Comparison of ENCODE assay signal across 8 cellular contexts in the genomic region with DNA sequence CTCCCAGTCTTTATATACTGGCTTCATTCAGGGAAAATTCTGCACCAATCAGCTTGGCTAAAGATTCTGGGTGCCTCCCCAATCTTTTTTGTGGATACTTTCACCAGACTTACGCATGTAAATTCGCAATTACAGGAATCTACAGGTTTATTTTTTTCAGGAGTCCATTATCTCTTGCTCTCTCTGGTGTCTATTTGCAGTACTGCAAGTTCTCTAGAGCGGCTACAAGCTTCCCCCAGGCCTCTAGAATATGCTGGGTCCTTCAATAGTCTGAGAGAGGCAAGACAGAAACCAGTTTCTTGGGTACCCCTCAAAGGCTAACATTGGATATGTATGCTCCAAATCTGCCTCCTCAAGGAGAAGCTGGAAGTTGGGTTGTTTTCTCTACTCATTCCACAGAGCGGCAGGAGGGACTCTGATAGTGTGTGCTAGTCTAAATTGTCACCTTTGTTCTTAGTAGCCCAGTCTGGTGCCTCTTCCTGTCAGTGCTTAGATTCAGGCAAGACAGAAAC. TPM values are rescaled to one million over a fixed set of nuclear protein-coding genes. Genes with fewer than 3 reads are reported as not detected.
DNase-seq lines count a peak whose midpoint lies in the region; ATAC-seq and TF ChIP-seq lines count a peak whose summit lies in the region.

No MANE protein-coding gene starts in this region.

- peaks cover 1% of the 10 kb centered on the region for H3K36me3 Mint-ChIP-seq in central memory CD8-positive, alpha-beta T cell (ENCODE audit: insufficient read depth)

- H3K79me2 ChIP-seq in PC-3 (ENCODE audit: low read length) (no peaks in the 10 kb centered on the region), osteoblast (ENCODE audit: insufficient read depth, low read length) (no peaks in the 10 kb centered on the region)

- H3K9me3 Mint-ChIP-seq in central memory CD8-positive, alpha-beta T cell = no peaks in the 10 kb centered on the region

- H3K9ac ChIP-seq in PC-3 (ENCODE audit: low read length) = no peak overlapping the region

- H3K36me3 ChIP-seq in PC-3 (ENCODE audit: low read depth, low read length) = no peaks in the 10 kb centered on the region
- H3K36me3 ChIP-seq in osteoblast (ENCODE audit: insufficient read depth, low read length) = no peaks in the 10 kb centered on the region

- peaks cover 17% of the 10 kb centered on the region for H3K4me1 Mint-ChIP-seq in central memory CD8-positive, alpha-beta T cell

- no TSS peak for BruUV-seq in PC-3 (replicated peaks; lab: Mats Ljungman, UMichigan)

- no peak overlapping the region for H3K27ac ChIP-seq in PC-3 (ENCODE audit: low read length)
- no peak overlapping the region for H3K27ac ChIP-seq in osteoblast (ENCODE audit: low read depth, low read length)

- H2AFZ ChIP-seq in PC-3 (ENCODE audit: low read length) (0 out of 2 replicates have a peak overlapping the region, but pooled peaks have one; percentile 16), osteoblast (ENCODE audit: low read length) (no peak overlapping the region)

- H3K9me3 ChIP-seq in PC-3 (ENCODE audit: low read length) (no peaks in the 10 kb centered on the region), osteoblast (ENCODE audit: low read depth, low read length) (no peaks in the 10 kb centered on the region)

- intact Hi-C loops in PC-3 (cut with micrococcal nuclease) = loop anchor here (1.0 kb wide), 2 partner anchors 43 to 155 kb away; no protein-coding TSS in a partner anchor

- H4K20me1 ChIP-seq in PC-3 (ENCODE audit: low read length) (no peaks in the 10 kb centered on the region), osteoblast (ENCODE audit: insufficient read depth, low read length) (no peaks in the 10 kb centered on the region)

- H3K27ac Mint-ChIP-seq in central memory CD8-positive, alpha-beta T cell (ENCODE audit: low read depth) = no peak overlapping the region

- H3K27me3 ChIP-seq in PC-3 (ENCODE audit: low read length) = peaks cover 50% of the 10 kb centered on the region
- H3K27me3 ChIP-seq in osteoblast (ENCODE audit: insufficient read depth, low read length) = peaks cover 22% of the 10 kb centered on the region

- H3K4me1 ChIP-seq in PC-3 (ENCODE audit: insufficient read depth, low read length) = no peaks in the 10 kb centered on the region
- H3K4me1 ChIP-seq in osteoblast (ENCODE audit: insufficient read depth, low read length) = no peaks in the 10 kb centered on the region

- H3K4me3 ChIP-seq in GM12875 (ENCODE audit: low read depth, low read length) = no peak overlapping the region
- no peak overlapping the region for H3K4me3 ChIP-seq in PC-3 (ENCODE audit: low read length)
- no peak overlapping the region for H3K4me3 ChIP-seq in osteoblast (ENCODE audit: insufficient read depth, low read length)

- no peaks in the 10 kb centered on the region for H3K9me2 ChIP-seq in PC-3 (replicated peaks; ENCODE audit: low read length)

- CTCF ChIA-PET in PC-3 (lab: Charles Lee) = interaction anchor here (0.7 to 2.8 kb wide), 2 partner anchors 44 to 515 kb away, joined by 3 to 13 read pairs; no protein-coding TSS in a partner anchor

- POLR2A ChIA-PET in PC-3 (lab: Charles Lee; ENCODE audit: unreplicated experiment) = no interaction called here

- peak; percentile 31; the same call in 1 of the 2 replicates for TF ChIP-seq CTCF in GM12875 (IDR thresholded peaks at IDR 0.05; ENCODE audit: borderline replicate concordance, insufficient read depth, low read depth, low read length)
- TF ChIP-seq CTCF in PC-3 (conservative IDR thresholded peaks at IDR 0.05; ENCODE audit: low read depth, low read length) = peak; percentile 70
- TF ChIP-seq CTCF in osteoblast (IDR thresholded peaks at IDR 0.05; ENCODE audit: extremely low read depth, low read depth, low read length) = peak; percentile 55

- no peaks in the 10 kb centered on the region for H3F3A ChIP-seq in PC-3 (ENCODE audit: low read length, unreplicated experiment)

- H3K27me3 Mint-ChIP-seq in central memory CD8-positive, alpha-beta T cell = no peaks in the 10 kb centered on the region

- no peak overlapping the region for H3K4me3 Mint-ChIP-seq in central memory CD8-positive, alpha-beta T cell

- no peak overlapping the region for H3K4me2 ChIP-seq in PC-3 (ENCODE audit: low read length)
- H3K4me2 ChIP-seq in osteoblast (ENCODE audit: insufficient read depth, low read length) = no peak overlapping the region

- peak; percentile 56 for DNase-seq in AG08395 (ENCODE audit: low spot score)
- peak; percentile 51 for DNase-seq in PC-3
- no peak for DNase-seq in central memory CD8-positive, alpha-beta T cell (ENCODE audit: low spot score in 2 of 2)
- DNase-seq in osteoblast (ENCODE audit: insufficient read length, low spot score, missing footprints) = peak; percentile 76

- peak; percentile 64 for ATAC-seq in PC-3
- ATAC-seq in central memory CD8-positive, alpha-beta T cell (replicated peaks; ENCODE audit: extremely low read depth, poor library complexity, severe bottlenecking) = peak; percentile 72
- ATAC-seq in GM18867 (IDR thresholded peaks at IDR 0.05; ENCODE audit: unreplicated experiment) = no peak
- no peak for ATAC-seq in GM18870 (IDR thresholded peaks at IDR 0.05; ENCODE audit: unreplicated experiment)
- no peak for ATAC-seq in GM21360 (IDR thresholded peaks at IDR 0.05; ENCODE audit: unreplicated experiment)

RNA-seq across cellular contexts. Expression of gene SUN5, which starts 58.5 kb away (rescaled TPM):
- total RNA-seq in PC-3 (2014; rRNA removed) = not detected in 2 replicates
- total RNA-seq in osteoblast = not detected in 2 replicates

Comparison
In these comparisons a context has a peak if more than half of its experiments do, and no peak if none do; other contexts are left out.
1. DNase-seq: peak in AG08395 (single experiment), PC-3 (single experiment) and osteoblast (single experiment); none in central memory CD8-positive, alpha-beta T cell (0 of 2).
2. ATAC-seq: peak in PC-3 (single experiment) and central memory CD8-positive, alpha-beta T cell (single experiment); none in GM18867 (single experiment), GM18870 (single experiment) and GM21360 (single experiment).
3. Peak in every context shown above with its lines, with median percentiles within 50 percentile points of each other: CTCF ChIP-seq.